1 cellular context compared by ENCODE assay signal in the genomic region with DNA sequence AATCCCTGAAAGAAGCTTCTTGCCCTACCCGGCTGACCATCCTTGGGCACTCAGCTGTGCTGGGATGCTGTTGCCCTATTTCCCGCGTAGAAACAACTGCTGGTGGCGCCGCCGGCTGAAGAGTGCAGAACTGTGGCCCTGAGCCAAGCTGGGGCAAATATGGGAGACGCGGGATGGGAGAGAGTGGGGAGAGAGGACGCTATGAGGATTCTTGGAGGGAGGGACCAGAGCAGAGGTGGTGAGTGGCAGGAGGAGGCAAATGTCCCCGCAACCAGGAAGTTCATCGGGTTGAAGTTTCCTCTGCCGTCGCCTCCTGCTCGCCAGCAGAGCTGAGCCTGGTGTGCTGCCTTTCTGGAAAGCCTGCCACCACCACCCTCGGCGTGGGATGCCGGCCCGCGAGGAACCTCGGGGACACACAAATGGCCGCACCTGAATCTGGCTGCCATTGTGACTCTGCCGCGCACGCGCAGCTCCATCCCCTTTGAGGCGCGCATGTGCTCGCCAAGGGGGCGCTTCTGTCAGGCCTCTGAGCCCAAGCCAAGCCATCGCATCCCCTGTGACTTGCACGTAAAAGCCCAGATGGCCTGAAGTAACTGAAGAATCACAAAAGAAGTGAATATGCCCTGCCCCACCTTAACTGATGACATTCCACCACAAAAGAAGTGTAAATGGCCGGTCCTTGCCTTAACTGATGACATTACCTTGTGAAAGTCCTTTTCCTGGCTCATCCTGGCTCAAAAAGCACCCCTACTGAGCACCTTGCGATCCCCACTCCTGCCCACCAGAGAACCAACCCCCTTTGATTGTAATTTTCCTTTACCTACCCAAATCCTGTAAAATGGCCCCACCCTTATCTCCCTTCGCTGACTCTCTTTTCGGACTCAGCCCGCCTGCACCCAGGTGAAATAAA.
A peak's percentile ranks its signal among the peaks of the same experiment; 100 is the strongest.
TF ChIP-seq lines count a peak whose summit lies in the region.

No MANE protein-coding gene starts in this region.

TF ChIP-seq in H1, 55 proteins besides CTCF, POLR2A, EP300 and RAD21:
- TF ChIP-seq, protein P1, sequence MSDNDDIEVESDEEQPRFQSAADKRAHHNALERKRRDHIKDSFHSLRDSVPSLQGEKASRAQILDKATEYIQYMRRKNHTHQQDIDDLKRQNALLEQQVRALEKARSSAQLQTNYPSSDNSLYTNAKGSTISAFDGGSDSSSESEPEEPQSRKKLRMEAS (IDR thresholded peaks at IDR 0.05): peak; percentile 93
- TF ChIP-seq POLR2AphosphoS5 (IDR thresholded peaks at IDR 0.05; ENCODE audit: low read depth, low read length) (peak; percentile 79), E2F6 (IDR thresholded peaks at IDR 0.05) (peak; percentile 59), CHD1 (IDR thresholded peaks at IDR 0.05; ENCODE audit: low read depth, low read length) (peak; percentile 64), TAF1 (IDR thresholded peaks at IDR 0.05; ENCODE audit: low read depth, low read length) (peak; percentile 64), GTF2F1 (IDR thresholded peaks at IDR 0.05; ENCODE audit: borderline replicate concordance, low read depth, low read length) (peak; percentile 7; the same call in 1 of the 2 replicates), RBBP5 (IDR thresholded peaks at IDR 0.05; ENCODE audit: borderline replicate concordance, low read depth, low read length) (peak; percentile 57; the same call in 1 of the 2 replicates), NANOG (IDR thresholded peaks at IDR 0.05; ENCODE audit: insufficient read depth, low read depth, low read length, poor library complexity, severe bottlenecking) (peak; percentile 73), PHF8 (conservative IDR thresholded peaks at IDR 0.05; ENCODE audit: low read depth, low read length) (0 out of 2 replicates have a peak, but pooled peaks have one; percentile 35), TEAD4 (IDR thresholded peaks at IDR 0.05; ENCODE audit: low read depth, low read length) (peak; percentile 11; the same call in 1 of the 2 replicates), YY1 (IDR thresholded peaks at IDR 0.05; ENCODE audit: low read depth, low read length) (peak; percentile 86), HDAC2 (IDR thresholded peaks at IDR 0.05; ENCODE audit: borderline replicate concordance in 1 of 2, low read depth in 2 of 2, low read length in 2 of 2) (0 out of 4 replicates have a peak, but pooled peaks of 1 of the 2 experiments have one; percentile 37), NRF1 (IDR thresholded peaks at IDR 0.05; ENCODE audit: low read depth, low read length) (peak; percentile 70), TAF7 (optimal IDR thresholded peaks at IDR 0.05; ENCODE audit: borderline replicate concordance, low read depth, low read length) (peak; percentile 44), ASH2L (IDR thresholded peaks at IDR 0.05; ENCODE audit: low read length) (peak; percentile 61), TBP (IDR thresholded peaks at IDR 0.05; ENCODE audit: low read depth, low read length) (peak; percentile 52; the same call in 1 of the 2 replicates), TCF12 (IDR thresholded peaks at IDR 0.05; ENCODE audit: low read depth, low read length) (0 out of 2 replicates have a peak, but pooled peaks have one; percentile 67)
